In genomic region chr22:23911318-23911980, GRCh38 we compare ENCODE assay signal across 22 cellular contexts. TPM values are rescaled to one million over a fixed set of nuclear protein-coding genes. Genes with fewer than 3 reads are reported as not detected.
DNase-seq lines count a peak whose midpoint lies in the region; ATAC-seq, FAIRE-seq and TF ChIP-seq lines count a peak whose summit lies in the region.
"Had no signal": no experiment of that assay in that cellular context is flagged by ENCODE, and none has a peak within 500 bp of the region (broad histone marks: within the 10 kb centered on the region; RNA-seq: fewer than 3 reads in every experiment).

No MANE protein-coding gene starts in this region.

- TF ChIP-seq POLR2A in Raji (IDR thresholded peaks at IDR 0.05; ENCODE audit: insufficient read depth, low read depth, low read length): peak; percentile 27; the same call in 1 of the 2 replicates

- FAIRE-seq in RCC 7860 (lab: Jason Lieb, UNC): no peak

- H3K4me3 ChIP-seq in endodermal cell (ENCODE audit: low read length): no peak overlapping the region
- H3K4me3 ChIP-seq: Peyer's patch had no signal

- no peaks in the 10 kb centered on the region for H3K36me3 Mint-ChIP-seq in T-helper 1 cell treated with Interleukin-12 subunit alpha and Interleukin-12 subunit beta and Interleukin-4 antibody, amounts not matched to agents 30 μg/mL and 1 μg/mL, for 36 hours (ENCODE audit: low read depth)
- H3K36me3 Mint-ChIP-seq in endodermal cell (ENCODE audit: low read depth) (peaks cover 15% of the 10 kb centered on the region), nephron progenitor cell (ENCODE audit: low read depth) (peaks cover 39% of the 10 kb centered on the region)

- no peak overlapping the region for H3K27ac ChIP-seq in endodermal cell (ENCODE audit: low read depth, low read length)
- H3K27ac ChIP-seq: 22Rv1, C4-2B, KMS-11, Peyer's patch had no signal

- peaks cover 6% of the 10 kb centered on the region for H3K27me3 Mint-ChIP-seq in T-helper 1 cell treated with Interleukin-12 subunit alpha and Interleukin-12 subunit beta and Interleukin-4 antibody, amounts not matched to agents 30 μg/mL and 1 μg/mL, for 36 hours (ENCODE audit: low read depth)
- no peaks in the 10 kb centered on the region for H3K27me3 Mint-ChIP-seq in endodermal cell (ENCODE audit: insufficient read depth)
- H3K27me3 Mint-ChIP-seq in nephron progenitor cell (ENCODE audit: low read depth, poor library complexity): no peaks in the 10 kb centered on the region

- no peaks in the 10 kb centered on the region for H3K4me1 ChIP-seq in endodermal cell (ENCODE audit: control insufficient read depth, insufficient read depth, low read length)

- 91 to 96% methylated on average over 7 to 12 of the region's 12 CpGs for WGBS in endodermal cell (ENCODE audit: insufficient coverage in 1 of 2, insufficient read length in 1 of 2), 2 experiments

- H3K4me3 Mint-ChIP-seq in T-helper 1 cell treated with Interleukin-12 subunit alpha and Interleukin-12 subunit beta and Interleukin-4 antibody, amounts not matched to agents 30 μg/mL and 1 μg/mL, for 36 hours: peak overlapping the region; percentile 9
- H3K4me3 Mint-ChIP-seq in endodermal cell (no peak overlapping the region), nephron progenitor cell (peak overlapping the region; percentile 58)
- H3K4me3 Mint-ChIP-seq: HFFc6 had no signal

- no peak overlapping the region for H3K9ac ChIP-seq in endodermal cell (ENCODE audit: extremely low read depth, low read length, poor library complexity, severe bottlenecking)
- H3K9ac ChIP-seq: KMS-11 had no signal

- H3K9me3 Mint-ChIP-seq in T-helper 1 cell treated with Interleukin-12 subunit alpha and Interleukin-12 subunit beta and Interleukin-4 antibody, amounts not matched to agents 30 μg/mL and 1 μg/mL, for 36 hours: no peaks in the 10 kb centered on the region
- H3K9me3 Mint-ChIP-seq in endodermal cell (peaks cover 5% of the 10 kb centered on the region), nephron progenitor cell (peaks cover 8% of the 10 kb centered on the region)
- H3K9me3 Mint-ChIP-seq: HFFc6 had no signal

- no peak overlapping the region for H3K27ac Mint-ChIP-seq in T-helper 1 cell treated with Interleukin-12 subunit alpha and Interleukin-12 subunit beta and Interleukin-4 antibody, amounts not matched to agents 30 μg/mL and 1 μg/mL, for 36 hours
- H3K27ac Mint-ChIP-seq in endodermal cell (no peak overlapping the region), nephron progenitor cell (no peak overlapping the region)
- H3K27ac Mint-ChIP-seq: HFFc6 had no signal

- TF ChIP-seq CTCF in endodermal cell (conservative IDR thresholded peaks at IDR 0.05) (no peak), nephron progenitor cell (IDR thresholded peaks at IDR 0.05) (no peak)

- no peak for DNase-seq in T-helper 1 cell
- peak; percentile 38 for DNase-seq in endodermal cell
- no peak for DNase-seq in nephron progenitor cell
- DNase-seq in RCC 7860 (ENCODE audit: low spot score): no peak
- DNase-seq: AML-193, DMS79 treated with DMSO at 0.1 percent for 48 hours, H7, HFFc6, NCI-H1417 treated with DMSO at 0.1 percent for 48 hours, NCI-H187 treated with DMSO at 0.1 percent for 48 hours, NCI-H345, NCI-H524 treated with DMSO at 0.1 percent for 48 hours, Peyer's patch, SIG-M5 had no signal

- H3K4me1 Mint-ChIP-seq in T-helper 1 cell treated with Interleukin-12 subunit alpha and Interleukin-12 subunit beta and Interleukin-4 antibody, amounts not matched to agents 30 μg/mL and 1 μg/mL, for 36 hours (ENCODE audit: low read depth): peaks cover 22% of the 10 kb centered on the region
- H3K4me1 Mint-ChIP-seq in endodermal cell (peaks cover 13% of the 10 kb centered on the region), nephron progenitor cell (peaks cover 43% of the 10 kb centered on the region)

- ATAC-seq in GM18520 (IDR thresholded peaks at IDR 0.05; ENCODE audit: unreplicated experiment) (no peak), HG02840 (IDR thresholded peaks at IDR 0.05; ENCODE audit: low FRiP score, unreplicated experiment) (no peak)

- H3K9me3 ChIP-seq in endodermal cell (ENCODE audit: control insufficient read depth, low read length): peaks cover 10% of the 10 kb centered on the region
- H3K9me3 ChIP-seq: Peyer's patch had no signal

- no peaks in the 10 kb centered on the region for H3K36me3 ChIP-seq in endodermal cell (ENCODE audit: control insufficient read depth, insufficient read depth, low read length)
- H3K36me3 ChIP-seq: Peyer's patch had no signal

- H3K27me3 ChIP-seq in endodermal cell (ENCODE audit: control insufficient read depth, insufficient read depth, low read length, poor library complexity, severe bottlenecking): no peaks in the 10 kb centered on the region
- H3K27me3 ChIP-seq: Peyer's patch had no signal

RNA-seq across cellular contexts. Expression of gene MIF, which starts 17.3 kb away (rescaled TPM):
- total RNA-seq in endodermal cell: 100 to 1,000 TPM; 722 to 753 TPM
- polyA plus RNA-seq in endodermal cell (2013, experiment 1 of 2): 847 TPM
- 826 TPM for polyA plus RNA-seq in endodermal cell (2013, experiment 2 of 2)
- total RNA-seq: G401 had no signal

RNA-seq across cellular contexts. Expression of gene GSTT2B, which starts 49.5 kb away (rescaled TPM):
- total RNA-seq in endodermal cell: 1 to 10 TPM; 3.7 to 4.4 TPM
- polyA plus RNA-seq in endodermal cell (2013, experiment 1 of 2): 8.2 TPM
- polyA plus RNA-seq in endodermal cell (2013, experiment 2 of 2): 5.1 TPM
- total RNA-seq: G401 had no signal

RNA-seq across cellular contexts. Expression of gene SLC2A11, which starts 53.8 kb away (rescaled TPM):
- total RNA-seq in endodermal cell: 10 to 100 TPM; 13.1 to 14.8 TPM
- polyA plus RNA-seq in endodermal cell (2013, experiment 1 of 2): 12.0 TPM
- 9.3 TPM for polyA plus RNA-seq in endodermal cell (2013, experiment 2 of 2)
- total RNA-seq: G401 had no signal

RNA-seq across cellular contexts. Expression of gene DDTL, which starts 55.2 kb away (rescaled TPM):
- 1 to 10 TPM in 1 of 2 donors, not detected in 1; 1.2 TPM for total RNA-seq in endodermal cell
- polyA plus RNA-seq in endodermal cell (2013, experiment 1 of 2): 0.61 TPM
- 1.1 TPM for polyA plus RNA-seq in endodermal cell (2013, experiment 2 of 2)
- total RNA-seq: G401 had no signal
